Comparison of ENCODE assay signal across 25 cellular contexts in genomic region chr20:39152126-39152525, GRCh38.
"Had no signal": no experiment of that assay in that cellular context is flagged by ENCODE, and none has a peak within 500 bp of the region (broad histone marks: within the 10 kb centered on the region; RNA-seq: fewer than 3 reads in every experiment).

No MANE protein-coding gene starts in this region.

- DNase-seq: activated B cell treated with CpG ODN at 0.5 μM for 24 hours; activated CD4-positive, alpha-beta T cell treated with anti-CD3 and anti-CD28 coated beads for 36 hours; activated CD4-positive, alpha-beta T cell treated with anti-CD3 and anti-CD28 coated beads, Interleukin-2, amount 50 U/mL, for 4 hours; activated CD8-positive, alpha-beta memory T cell treated with anti-CD3 and anti-CD28 coated beads for 24 hours; activated CD8-positive, alpha-beta memory T cell treated with anti-CD3 and anti-CD28 coated beads, Interleukin-2, amount 50 U/mL, for 4 hours; activated naive CD4-positive, alpha-beta T cell; activated T-cell treated with anti-CD3 and anti-CD28 coated beads, Interleukin-2, amount 50 U/mL, for 24 hours; adrenal gland; colonic mucosa; dorsolateral prefrontal cortex; effector memory CD8-positive, alpha-beta T cell; foreskin melanocyte; hypothalamus; retina; stimulated activated CD4-positive, alpha-beta T cell treated with anti-CD3 and anti-CD28 coated beads, Interleukin-4, amount 100 ng/mL, for 1 hour; stimulated activated naive CD4-positive, alpha-beta T cell; T-helper 9 cell; testis; upper lobe of left lung had no signal

- H3K27ac ChIP-seq: adrenal gland, colonic mucosa, dorsolateral prefrontal cortex, testis, upper lobe of left lung had no signal

- H3K4me3 Mint-ChIP-seq: activated B cell treated with CpG ODN at 0.5 μM for 24 hours; activated CD4-positive, alpha-beta T cell treated with anti-CD3 and anti-CD28 coated beads for 36 hours; activated naive CD8-positive, alpha-beta T cell; activated T-cell treated with anti-CD3 and anti-CD28 coated beads, Interleukin-2, amount 50 U/mL, for 24 hours; effector memory CD8-positive, alpha-beta T cell; memory B cell; natural killer cell treated with Interleukin-12 subunit alpha and Interleukin-12 subunit beta and Interleukin-15 and Interleukin-18, amount 100 ng/mL, for 72 hours had no signal

- H3K27ac Mint-ChIP-seq: activated B cell treated with CpG ODN at 0.5 μM for 24 hours; activated CD4-positive, alpha-beta T cell treated with anti-CD3 and anti-CD28 coated beads for 36 hours; activated naive CD8-positive, alpha-beta T cell; activated T-cell treated with anti-CD3 and anti-CD28 coated beads, Interleukin-2, amount 50 U/mL, for 24 hours; activated T-helper 2 cell treated with anti-CD3 and anti-CD28 coated beads, Interferon-gamma antibody, Interleukin-2, Interleukin-4, amounts not matched to agents 10 μg/mL and 5 μg/mL and 100 μg/mL, durations not matched to agents 14 hours and 24 hours and 36 hours; effector memory CD8-positive, alpha-beta T cell; memory B cell; natural killer cell treated with Interleukin-12 subunit alpha and Interleukin-12 subunit beta and Interleukin-15 and Interleukin-18, amount 100 ng/mL, for 72 hours; progenitor cell of endocrine pancreas had no signal

- H3K4me1 Mint-ChIP-seq: activated B cell treated with CpG ODN at 0.5 μM for 24 hours; activated CD4-positive, alpha-beta T cell treated with anti-CD3 and anti-CD28 coated beads for 36 hours; memory B cell had no signal

- ATAC-seq: activated CD4-positive, alpha-beta T cell treated with anti-CD3 and anti-CD28 coated beads for 36 hours; effector memory CD8-positive, alpha-beta T cell; esophagus mucosa had no signal

- H3K9me3 ChIP-seq: adrenal gland, colonic mucosa, testis, upper lobe of left lung had no signal

- H3K27me3 ChIP-seq: adrenal gland, colonic mucosa, testis, upper lobe of left lung had no signal

- H3K36me3 ChIP-seq: adrenal gland, colonic mucosa, upper lobe of left lung had no signal

- H3K36me3 Mint-ChIP-seq: activated naive CD8-positive, alpha-beta T cell; memory B cell; natural killer cell treated with Interleukin-12 subunit alpha and Interleukin-12 subunit beta and Interleukin-15 and Interleukin-18, amount 100 ng/mL, for 72 hours had no signal

- H3K4me1 ChIP-seq: adrenal gland, colonic mucosa, testis, upper lobe of left lung had no signal

- H3K9me3 Mint-ChIP-seq: activated B cell treated with CpG ODN at 0.5 μM for 24 hours; activated T-cell treated with anti-CD3 and anti-CD28 coated beads, Interleukin-2, amount 50 U/mL, for 24 hours; activated T-helper 2 cell treated with anti-CD3 and anti-CD28 coated beads, Interferon-gamma antibody, Interleukin-2, Interleukin-4, amounts not matched to agents 10 μg/mL and 5 μg/mL and 100 μg/mL, durations not matched to agents 14 hours and 24 hours and 36 hours; effector memory CD8-positive, alpha-beta T cell; memory B cell; natural killer cell treated with Interleukin-12 subunit alpha and Interleukin-12 subunit beta and Interleukin-15 and Interleukin-18, amount 100 ng/mL, for 72 hours had no signal

- H3K4me3 ChIP-seq: adrenal gland, colonic mucosa, dorsolateral prefrontal cortex, testis, upper lobe of left lung had no signal
